Comparison of ENCODE assay signal across 8 cellular contexts in genomic region chr16:27169511-27170071, GRCh38.
DNase-seq lines count a peak whose midpoint lies in the region; ATAC-seq and TF ChIP-seq lines count a peak whose summit lies in the region.

No MANE protein-coding gene starts in this region.

- no peak for ATAC-seq in HG03039 (IDR thresholded peaks at IDR 0.05; ENCODE audit: unreplicated experiment)

- TF ChIP-seq CTCF in GM10266 (IDR thresholded peaks at IDR 0.05; ENCODE audit: control insufficient read depth, insufficient read depth, low read depth, missing control alignments), result peak; percentile 10

- DNase-seq in GM10266 (ENCODE audit: extremely low spot score) (no peak), NCI-H446 treated with DMSO at 0.1 percent for 48 hours (lab: John Stamatoyannopoulos, UW) (peak; percentile 19), anterior cingulate cortex (lab: John Stamatoyannopoulos, UW) (no peak), COLO829 (ENCODE audit: low spot score) (no peak)
- DNase-seq in activated CD4-positive, alpha-beta T cell treated with anti-CD3 and anti-CD28 coated beads for 48 hours, result peak; percentile 85
- peak; percentile 46 for DNase-seq in effector CD8-positive, alpha-beta T cell (lab: John Stamatoyannopoulos, UW)
- peak; percentile 41 to 57 for DNase-seq in stimulated activated CD4-positive, alpha-beta T cell treated with anti-CD3 and anti-CD28 coated beads, Interleukin-12 subunit alpha, Interleukin-12 subunit beta, amount 100 ng/mL, for 24 hours (ENCODE audit: low read depth in 2 of 2)

Comparison
In these comparisons a context has a peak if more than half of its experiments do, and no peak if none do; other contexts are left out.
1. DNase-seq: peak in NCI-H446 treated with DMSO at 0.1 percent for 48 hours (single experiment), activated CD4-positive, alpha-beta T cell treated with anti-CD3 and anti-CD28 coated beads for 48 hours (single experiment), effector CD8-positive, alpha-beta T cell (single experiment) and stimulated activated CD4-positive, alpha-beta T cell treated with anti-CD3 and anti-CD28 coated beads, Interleukin-12 subunit alpha, Interleukin-12 subunit beta, amount 100 ng/mL, for 24 hours (2 of 2); none in GM10266 (single experiment), anterior cingulate cortex (0 of 58) and COLO829 (single experiment).